ENCODE assay signal across 1 cellular context in genomic region chr20:22815206-22815551, GRCh38.
TF ChIP-seq lines count a peak whose summit lies in the region.

No MANE protein-coding gene starts in this region.

TF ChIP-seq in HCT116, 20 proteins besides CTCF, POLR2A, EP300 and RAD21 (continued from another document):
- TF ChIP-seq, protein P1, sequence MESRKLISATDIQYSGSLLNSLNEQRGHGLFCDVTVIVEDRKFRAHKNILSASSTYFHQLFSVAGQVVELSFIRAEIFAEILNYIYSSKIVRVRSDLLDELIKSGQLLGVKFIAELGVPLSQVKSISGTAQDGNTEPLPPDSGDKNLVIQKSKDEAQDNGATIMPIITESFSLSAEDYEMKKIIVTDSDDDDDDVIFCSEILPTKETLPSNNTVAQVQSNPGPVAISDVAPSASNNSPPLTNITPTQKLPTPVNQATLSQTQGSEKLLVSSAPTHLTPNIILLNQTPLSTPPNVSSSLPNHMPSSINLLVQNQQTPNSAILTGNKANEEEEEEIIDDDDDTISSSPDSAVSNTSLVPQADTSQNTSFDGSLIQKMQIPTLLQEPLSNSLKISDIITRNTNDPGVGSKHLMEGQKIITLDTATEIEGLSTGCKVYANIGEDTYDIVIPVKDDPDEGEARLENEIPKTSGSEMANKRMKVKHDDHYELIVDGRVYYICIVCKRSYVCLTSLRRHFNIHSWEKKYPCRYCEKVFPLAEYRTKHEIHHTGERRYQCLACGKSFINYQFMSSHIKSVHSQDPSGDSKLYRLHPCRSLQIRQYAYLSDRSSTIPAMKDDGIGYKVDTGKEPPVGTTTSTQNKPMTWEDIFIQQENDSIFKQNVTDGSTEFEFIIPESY (IDR thresholded peaks at IDR 0.05; ENCODE audit: extremely low read depth, insufficient replicate concordance, low read length), result no peak
- TF ChIP-seq EZH2phosphoT487 (IDR thresholded peaks at IDR 0.05; ENCODE audit: borderline replicate concordance), result no peak
- TF ChIP-seq, protein P2, sequence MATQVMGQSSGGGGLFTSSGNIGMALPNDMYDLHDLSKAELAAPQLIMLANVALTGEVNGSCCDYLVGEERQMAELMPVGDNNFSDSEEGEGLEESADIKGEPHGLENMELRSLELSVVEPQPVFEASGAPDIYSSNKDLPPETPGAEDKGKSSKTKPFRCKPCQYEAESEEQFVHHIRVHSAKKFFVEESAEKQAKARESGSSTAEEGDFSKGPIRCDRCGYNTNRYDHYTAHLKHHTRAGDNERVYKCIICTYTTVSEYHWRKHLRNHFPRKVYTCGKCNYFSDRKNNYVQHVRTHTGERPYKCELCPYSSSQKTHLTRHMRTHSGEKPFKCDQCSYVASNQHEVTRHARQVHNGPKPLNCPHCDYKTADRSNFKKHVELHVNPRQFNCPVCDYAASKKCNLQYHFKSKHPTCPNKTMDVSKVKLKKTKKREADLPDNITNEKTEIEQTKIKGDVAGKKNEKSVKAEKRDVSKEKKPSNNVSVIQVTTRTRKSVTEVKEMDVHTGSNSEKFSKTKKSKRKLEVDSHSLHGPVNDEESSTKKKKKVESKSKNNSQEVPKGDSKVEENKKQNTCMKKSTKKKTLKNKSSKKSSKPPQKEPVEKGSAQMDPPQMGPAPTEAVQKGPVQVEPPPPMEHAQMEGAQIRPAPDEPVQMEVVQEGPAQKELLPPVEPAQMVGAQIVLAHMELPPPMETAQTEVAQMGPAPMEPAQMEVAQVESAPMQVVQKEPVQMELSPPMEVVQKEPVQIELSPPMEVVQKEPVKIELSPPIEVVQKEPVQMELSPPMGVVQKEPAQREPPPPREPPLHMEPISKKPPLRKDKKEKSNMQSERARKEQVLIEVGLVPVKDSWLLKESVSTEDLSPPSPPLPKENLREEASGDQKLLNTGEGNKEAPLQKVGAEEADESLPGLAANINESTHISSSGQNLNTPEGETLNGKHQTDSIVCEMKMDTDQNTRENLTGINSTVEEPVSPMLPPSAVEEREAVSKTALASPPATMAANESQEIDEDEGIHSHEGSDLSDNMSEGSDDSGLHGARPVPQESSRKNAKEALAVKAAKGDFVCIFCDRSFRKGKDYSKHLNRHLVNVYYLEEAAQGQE (IDR thresholded peaks at IDR 0.05; ENCODE audit: low read depth), result no peak
- TF ChIP-seq, protein P3, sequence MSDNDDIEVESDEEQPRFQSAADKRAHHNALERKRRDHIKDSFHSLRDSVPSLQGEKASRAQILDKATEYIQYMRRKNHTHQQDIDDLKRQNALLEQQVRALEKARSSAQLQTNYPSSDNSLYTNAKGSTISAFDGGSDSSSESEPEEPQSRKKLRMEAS (IDR thresholded peaks at IDR 0.05), result no peak
- TF ChIP-seq POLR2AphosphoS5 (IDR thresholded peaks at IDR 0.05; ENCODE audit: low read depth, low read length), result no peak
- TF ChIP-seq CEBPB (IDR thresholded peaks at IDR 0.05; ENCODE audit: low read depth), result no peak
- TF ChIP-seq FOSL1 (IDR thresholded peaks at IDR 0.05; ENCODE audit: low read depth), result no peak
- no peak for TF ChIP-seq JUND (IDR thresholded peaks at IDR 0.05)
TF ChIP-seq in HCT116: peak in this region for 0.
